Comparison of ENCODE assay signal across 13 cellular contexts in the genomic region with DNA sequence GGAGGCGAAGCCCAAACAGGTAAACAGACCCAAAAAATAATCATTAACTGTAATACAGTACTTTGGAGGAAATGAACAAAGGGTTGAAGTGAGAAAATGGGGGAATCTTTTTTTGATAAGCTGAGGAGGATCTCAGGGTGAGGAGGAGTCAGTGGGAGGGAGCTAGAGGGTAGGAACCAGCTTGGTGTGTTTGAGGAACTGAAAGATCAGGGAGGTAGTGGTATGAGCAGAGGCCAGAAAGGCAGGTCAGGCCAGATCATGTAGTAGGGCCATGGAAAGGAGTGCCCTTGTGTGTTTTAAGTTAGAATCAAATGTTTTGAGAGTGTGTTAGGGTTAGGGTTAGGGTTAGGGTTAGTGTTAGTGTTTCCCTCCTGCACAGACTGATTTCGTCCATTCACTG. TPM values are rescaled to one million over a fixed set of nuclear protein-coding genes. Genes with fewer than 3 reads are reported as not detected.
DNase-seq lines count a peak whose midpoint lies in the region; ATAC-seq and TF ChIP-seq lines count a peak whose summit lies in the region.
"Had no signal": no experiment of that assay in that cellular context is flagged by ENCODE, and none has a peak within 500 bp of the region (broad histone marks: within the 10 kb centered on the region; RNA-seq: fewer than 3 reads in every experiment).

No MANE protein-coding gene starts in this region.

- 58 to 80% (median 67%) methylated on average over 2 of the region's 2 CpGs for WGBS in heart left ventricle, 4 donors

- H3K4me1 ChIP-seq in heart left ventricle (no peaks in the 10 kb centered on the region), left ventricle myocardium inferior (no peaks in the 10 kb centered on the region)
- H3K4me1 ChIP-seq: upper lobe of left lung had no signal

- no peaks in the 10 kb centered on the region for H3K9me3 ChIP-seq in heart left ventricle
- no peaks in the 10 kb centered on the region for H3K9me3 ChIP-seq in left ventricle myocardium inferior (replicated peaks)
- H3K9me3 ChIP-seq: upper lobe of left lung had no signal

- TF ChIP-seq CTCF in GM12865 (IDR thresholded peaks at IDR 0.05; ENCODE audit: insufficient read depth, low read depth, low read length, missing control alignments) (no peak), heart left ventricle (IDR thresholded peaks at IDR 0.05) (no peak), left ventricle myocardium inferior (IDR thresholded peaks at IDR 0.05; ENCODE audit: borderline replicate concordance) (no peak)

- H3K27ac ChIP-seq in heart left ventricle (no peak overlapping the region), left ventricle myocardium inferior (replicated peaks) (no peak overlapping the region)
- H3K27ac ChIP-seq: upper lobe of left lung had no signal

- ATAC-seq in GM19372 (IDR thresholded peaks at IDR 0.05; ENCODE audit: low read depth, unreplicated experiment) (peak; percentile 94), HG02852 (IDR thresholded peaks at IDR 0.05; ENCODE audit: unreplicated experiment) (peak; percentile 94), HG03558 (IDR thresholded peaks at IDR 0.05; ENCODE audit: extremely low read depth, unreplicated experiment) (peak; percentile 68), heart left ventricle (no peak), left lobe of liver (no peak)

- DNase-seq in GM12865 (ENCODE audit: low read depth), result peak; percentile 54
- no peak for DNase-seq in heart left ventricle
- no peak for DNase-seq in left lobe of liver (ENCODE audit: low spot score)
- no peak for DNase-seq in NCI-H524 treated with DMSO at 0.1 percent for 48 hours (lab: John Stamatoyannopoulos, UW)
- no peak for DNase-seq in left ventricle myocardium inferior
- DNase-seq: activated gamma-delta T cell treated with Interleukin-2 at 50 U/mL for 16 hours, glutamatergic neuron, mammary epithelial cell, NCI-H1417, upper lobe of left lung had no signal

- TF ChIP-seq POLR2A in heart left ventricle (IDR thresholded peaks at IDR 0.05), result no peak

- H3K4me3 ChIP-seq in GM12865 (ENCODE audit: low read depth, low read length) (no peak overlapping the region), heart left ventricle (no peak overlapping the region), left ventricle myocardium inferior (no peak overlapping the region)
- H3K4me3 ChIP-seq: upper lobe of left lung had no signal

- intact Hi-C loops in heart left ventricle (cut with DNase I), result no loop called here
- intact Hi-C loops in left ventricle myocardium inferior (cut with micrococcal nuclease), result no loop called here

- H3K36me3 ChIP-seq in heart left ventricle (no peaks in the 10 kb centered on the region), left ventricle myocardium inferior (no peaks in the 10 kb centered on the region)
- H3K36me3 ChIP-seq: upper lobe of left lung had no signal

- H3K27me3 ChIP-seq in heart left ventricle (no peaks in the 10 kb centered on the region), left ventricle myocardium inferior (ENCODE audit: low read depth) (peaks cover 33% of the 10 kb centered on the region)
- H3K27me3 ChIP-seq: upper lobe of left lung had no signal

RNA-seq across cellular contexts. Expression of gene PPP2R2C, which starts 48.8 kb away (rescaled TPM):
- total RNA-seq in heart left ventricle (10 to 100 TPM in 3 of 9 donors, 1 to 10 TPM in 6; 4.5 to 20.0 (median 8.0) TPM), left lobe of liver (0.13 TPM), left ventricle myocardium inferior (9.7 TPM)
- polyA plus RNA-seq in heart left ventricle, result 1 to 10 TPM in 1 of 2 donors, under 1 TPM in 1; 0.22 to 1.3 TPM

Comparison
In these comparisons a context has a peak if more than half of its experiments do, and no peak if none do; other contexts are left out.
1. ATAC-seq: peak in GM19372 (single experiment), HG02852 (single experiment) and HG03558 (single experiment); none in heart left ventricle (0 of 4) and left lobe of liver (single experiment).